21 cellular contexts compared by ENCODE assay signal in the genomic region with DNA sequence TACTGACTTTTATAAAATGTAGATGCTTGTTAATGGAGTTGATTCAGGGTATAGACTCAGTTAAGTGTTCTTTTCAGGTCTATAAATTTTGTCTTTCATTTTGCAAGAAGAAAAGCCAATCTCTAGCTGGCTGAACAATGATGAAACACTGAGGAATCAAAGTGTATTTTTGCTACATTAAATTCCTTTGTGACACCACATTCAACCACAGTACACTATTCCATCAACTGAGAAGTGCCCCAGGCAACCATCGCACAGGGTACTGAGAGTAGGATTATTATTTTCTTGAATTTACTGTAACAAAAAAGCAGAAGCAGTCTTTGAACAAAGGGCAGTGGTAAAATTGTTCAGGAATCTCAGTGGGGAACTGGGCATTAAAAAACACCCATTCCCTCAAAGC.
DNase-seq lines count a peak whose midpoint lies in the region; ATAC-seq and TF ChIP-seq lines count a peak whose summit lies in the region.
"Had no signal": no experiment of that assay in that cellular context is flagged by ENCODE, and none has a peak within 500 bp of the region (broad histone marks: within the 10 kb centered on the region; RNA-seq: fewer than 3 reads in every experiment).

No MANE protein-coding gene starts in this region.

- DNase-seq in HFFc6: peak; percentile 39
- DNase-seq in fibroblast of peridontal ligament (ENCODE audit: extremely low read depth): peak; percentile 47
- DNase-seq in activated CD4-positive, alpha-beta T cell treated with anti-CD3 and anti-CD28 coated beads for 4 hours: no peak
- no peak for DNase-seq in DMS79 treated with DMSO at 0.1 percent for 48 hours (lab: John Stamatoyannopoulos, UW)
- DNase-seq: activated CD4-positive, CD25-positive, alpha-beta regulatory T cell; activated CD8-positive, alpha-beta T cell treated with anti-CD3 and anti-CD28 coated beads for 36 hours; activated naive CD4-positive, alpha-beta T cell treated with Interleukin-2 at 50 U/mL for 16 hours; BE2C; COR-L47; effector CD4-positive, alpha-beta T cell; heart left ventricle; MM.1S; NCI-H1436; NCI-H2171 treated with DMSO at 0.1 percent for 48 hours; stimulated activated CD4-positive, alpha-beta T cell treated with anti-CD3 and anti-CD28 coated beads, Interleukin-4, amount 100 ng/mL, for 24 hours; transverse colon had no signal

- peaks cover 1% of the 10 kb centered on the region; the same call in 1 of the 2 replicates for H3K27me3 Mint-ChIP-seq in HFFc6 (ENCODE audit: insufficient read depth)
- H3K27me3 Mint-ChIP-seq: activated CD8-positive, alpha-beta T cell treated with anti-CD3 and anti-CD28 coated beads for 36 hours; stimulated activated naive CD8-positive, alpha-beta T cell treated with anti-CD3 and anti-CD28 coated beads, Interleukin-15, Interleukin-2, amounts not matched to agents 100 ng/mL and 50 ng/mL, for 24 hours had no signal

- TF ChIP-seq CTCF in HFFc6 (IDR thresholded peaks at IDR 0.05): no peak

- peaks cover 37% of the 10 kb centered on the region for H3K36me3 Mint-ChIP-seq in HFFc6 (ENCODE audit: low read depth)

- peak overlapping the region; percentile 9; the same call in 1 of the 2 replicates for H3K27ac Mint-ChIP-seq in HFFc6
- H3K27ac Mint-ChIP-seq: activated CD8-positive, alpha-beta T cell treated with anti-CD3 and anti-CD28 coated beads for 36 hours; stimulated activated naive CD8-positive, alpha-beta T cell treated with anti-CD3 and anti-CD28 coated beads, Interleukin-15, Interleukin-2, amounts not matched to agents 100 ng/mL and 50 ng/mL, for 24 hours had no signal

- peaks cover 33% of the 10 kb centered on the region for H3K4me1 Mint-ChIP-seq in HFFc6 (ENCODE audit: low read depth)

- no peak overlapping the region for H3K4me3 Mint-ChIP-seq in HFFc6
- H3K4me3 Mint-ChIP-seq: activated CD8-positive, alpha-beta T cell treated with anti-CD3 and anti-CD28 coated beads for 36 hours; neural crest cell; stimulated activated naive CD8-positive, alpha-beta T cell treated with anti-CD3 and anti-CD28 coated beads, Interleukin-15, Interleukin-2, amounts not matched to agents 100 ng/mL and 50 ng/mL, for 24 hours had no signal

- H3K9me3 Mint-ChIP-seq in HFFc6: no peaks in the 10 kb centered on the region
- H3K9me3 Mint-ChIP-seq: activated CD8-positive, alpha-beta T cell treated with anti-CD3 and anti-CD28 coated beads for 36 hours; neural crest cell; stimulated activated naive CD8-positive, alpha-beta T cell treated with anti-CD3 and anti-CD28 coated beads, Interleukin-15, Interleukin-2, amounts not matched to agents 100 ng/mL and 50 ng/mL, for 24 hours had no signal

- ATAC-seq in SK-N-SH treated with all-trans-retinoic acid at 6 μM for 48 hours (peak; percentile 30; the same call in 2 of the 3 replicates), GM21367 (IDR thresholded peaks at IDR 0.05; ENCODE audit: unreplicated experiment) (no peak), GM18868 (IDR thresholded peaks at IDR 0.05; ENCODE audit: unreplicated experiment) (no peak)
- ATAC-seq: activated CD8-positive, alpha-beta T cell treated with anti-CD3 and anti-CD28 coated beads for 36 hours; heart left ventricle had no signal

TF ChIP-seq in SK-N-SH treated with all-trans-retinoic acid at 6 μM for 48 hours, 23 proteins besides CTCF, POLR2A, EP300 and RAD21:
- no peak for TF ChIP-seq ESRRG (CRISPR knock-in tag; IDR thresholded peaks at IDR 0.05)
- TF ChIP-seq PATZ1 (CRISPR knock-in tag; IDR thresholded peaks at IDR 0.05; ENCODE audit: borderline replicate concordance): no peak
- no peak for TF ChIP-seq ZFP3 (CRISPR knock-in tag; IDR thresholded peaks at IDR 0.05)
- TF ChIP-seq, protein P1, sequence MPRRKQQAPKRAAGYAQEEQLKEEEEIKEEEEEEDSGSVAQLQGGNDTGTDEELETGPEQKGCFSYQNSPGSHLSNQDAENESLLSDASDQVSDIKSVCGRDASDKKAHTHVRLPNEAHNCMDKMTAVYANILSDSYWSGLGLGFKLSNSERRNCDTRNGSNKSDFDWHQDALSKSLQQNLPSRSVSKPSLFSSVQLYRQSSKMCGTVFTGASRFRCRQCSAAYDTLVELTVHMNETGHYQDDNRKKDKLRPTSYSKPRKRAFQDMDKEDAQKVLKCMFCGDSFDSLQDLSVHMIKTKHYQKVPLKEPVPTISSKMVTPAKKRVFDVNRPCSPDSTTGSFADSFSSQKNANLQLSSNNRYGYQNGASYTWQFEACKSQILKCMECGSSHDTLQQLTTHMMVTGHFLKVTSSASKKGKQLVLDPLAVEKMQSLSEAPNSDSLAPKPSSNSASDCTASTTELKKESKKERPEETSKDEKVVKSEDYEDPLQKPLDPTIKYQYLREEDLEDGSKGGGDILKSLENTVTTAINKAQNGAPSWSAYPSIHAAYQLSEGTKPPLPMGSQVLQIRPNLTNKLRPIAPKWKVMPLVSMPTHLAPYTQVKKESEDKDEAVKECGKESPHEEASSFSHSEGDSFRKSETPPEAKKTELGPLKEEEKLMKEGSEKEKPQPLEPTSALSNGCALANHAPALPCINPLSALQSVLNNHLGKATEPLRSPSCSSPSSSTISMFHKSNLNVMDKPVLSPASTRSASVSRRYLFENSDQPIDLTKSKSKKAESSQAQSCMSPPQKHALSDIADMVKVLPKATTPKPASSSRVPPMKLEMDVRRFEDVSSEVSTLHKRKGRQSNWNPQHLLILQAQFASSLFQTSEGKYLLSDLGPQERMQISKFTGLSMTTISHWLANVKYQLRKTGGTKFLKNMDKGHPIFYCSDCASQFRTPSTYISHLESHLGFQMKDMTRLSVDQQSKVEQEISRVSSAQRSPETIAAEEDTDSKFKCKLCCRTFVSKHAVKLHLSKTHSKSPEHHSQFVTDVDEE (CRISPR knock-in tag; IDR thresholded peaks at IDR 0.05): no peak
- TF ChIP-seq ZNF8 (CRISPR knock-in tag; IDR thresholded peaks at IDR 0.05): no peak
- no peak for TF ChIP-seq TOX (CRISPR knock-in tag; IDR thresholded peaks at IDR 0.05; ENCODE audit: borderline replicate concordance)
- TF ChIP-seq RARB (CRISPR knock-in tag; IDR thresholded peaks at IDR 0.05): no peak
- TF ChIP-seq CREB5 (CRISPR knock-in tag; IDR thresholded peaks at IDR 0.05; ENCODE audit: low read depth): no peak
- no peak for TF ChIP-seq ZNF565 (CRISPR knock-in tag; conservative IDR thresholded peaks at IDR 0.05; ENCODE audit: low read depth)
- TF ChIP-seq, protein P2, sequence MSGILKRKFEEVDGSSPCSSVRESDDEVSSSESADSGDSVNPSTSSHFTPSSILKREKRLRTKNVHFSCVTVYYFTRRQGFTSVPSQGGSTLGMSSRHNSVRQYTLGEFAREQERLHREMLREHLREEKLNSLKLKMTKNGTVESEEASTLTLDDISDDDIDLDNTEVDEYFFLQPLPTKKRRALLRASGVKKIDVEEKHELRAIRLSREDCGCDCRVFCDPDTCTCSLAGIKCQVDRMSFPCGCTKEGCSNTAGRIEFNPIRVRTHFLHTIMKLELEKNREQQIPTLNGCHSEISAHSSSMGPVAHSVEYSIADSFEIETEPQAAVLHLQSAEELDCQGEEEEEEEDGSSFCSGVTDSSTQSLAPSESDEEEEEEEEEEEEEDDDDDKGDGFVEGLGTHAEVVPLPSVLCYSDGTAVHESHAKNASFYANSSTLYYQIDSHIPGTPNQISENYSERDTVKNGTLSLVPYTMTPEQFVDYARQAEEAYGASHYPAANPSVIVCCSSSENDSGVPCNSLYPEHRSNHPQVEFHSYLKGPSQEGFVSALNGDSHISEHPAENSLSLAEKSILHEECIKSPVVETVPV (CRISPR knock-in tag; IDR thresholded peaks at IDR 0.05): no peak
- no peak for TF ChIP-seq BACH2 (CRISPR knock-in tag; IDR thresholded peaks at IDR 0.05; ENCODE audit: borderline replicate concordance)
- no peak for TF ChIP-seq SNAI2 (CRISPR knock-in tag; IDR thresholded peaks at IDR 0.05)
TF ChIP-seq in SK-N-SH treated with all-trans-retinoic acid at 6 μM for 48 hours: peak in this region for 0.

Comparison
In these comparisons a context has a peak if more than half of its experiments do, and no peak if none do; other contexts are left out.
1. DNase-seq: peak in HFFc6 (single experiment) and fibroblast of peridontal ligament (single experiment); none in activated CD4-positive, alpha-beta T cell treated with anti-CD3 and anti-CD28 coated beads for 4 hours (0 of 2) and DMS79 treated with DMSO at 0.1 percent for 48 hours (single experiment).